In genomic region chr7:91169819-91170218, GRCh38 we compare ENCODE assay signal across 23 cellular contexts.
DNase-seq lines count a peak whose midpoint lies in the region; ATAC-seq, FAIRE-seq and TF ChIP-seq lines count a peak whose summit lies in the region.
"Had no signal": no experiment of that assay in that cellular context is flagged by ENCODE, and none has a peak within 500 bp of the region (broad histone marks: within the 10 kb centered on the region; RNA-seq: fewer than 3 reads in every experiment).

No MANE protein-coding gene starts in this region.

- TF ChIP-seq RAD21 in H1 (IDR thresholded peaks at IDR 0.05 in 1 of 2, conservative IDR thresholded peaks at IDR 0.05 in 1 of 2; ENCODE audit: low read depth in 2 of 2, low read length in 2 of 2), result no peak

- H3K4me3 ChIP-seq in H1 (ENCODE audit: extremely low read depth in 1 of 4, insufficient read depth in 2 of 4, low read depth in 3 of 4, low read length in 4 of 4), result no peak overlapping the region
- H3K4me3 ChIP-seq in spleen, result no peak overlapping the region
- H3K4me3 ChIP-seq: BLaER1, body of pancreas, heart right ventricle had no signal

- no peak overlapping the region for H2BK20ac ChIP-seq in H1 (ENCODE audit: low read length)

- H4K20me1 ChIP-seq in H1 (replicated peaks in 1 of 2; ENCODE audit: control insufficient read depth in 1 of 2, insufficient read depth in 2 of 2, low read length in 2 of 2), result peaks cover 0 to 1% of the 10 kb centered on the region in 2 experiments
- H4K20me1 ChIP-seq: BLaER1 had no signal

- peaks cover 0 to 3% (median 2%) of the 10 kb centered on the region in 4 experiments; a peak in 2 of 7 replicates for H3K4me1 ChIP-seq in H1 (replicated peaks in 1 of 4; ENCODE audit: control insufficient read depth in 3 of 4, insufficient read depth in 4 of 4, low read length in 3 of 4)
- peaks cover 0 to 12% (median 5%) of the 10 kb centered on the region in 6 donors for H3K4me1 ChIP-seq in spleen
- H3K4me1 ChIP-seq: body of pancreas had no signal

- H3K36me3 ChIP-seq in H1 (ENCODE audit: control insufficient read depth in 2 of 4, insufficient read depth in 4 of 4, low read length in 3 of 4) (no peaks in the 10 kb centered on the region), spleen (no peaks in the 10 kb centered on the region)
- H3K36me3 ChIP-seq: heart right ventricle had no signal

- no peak for TF ChIP-seq EP300 in H1 (IDR thresholded peaks at IDR 0.05; ENCODE audit: borderline replicate concordance in 1 of 2, low read depth in 2 of 2, low read length in 2 of 2)

- ATAC-seq in GM19328 (IDR thresholded peaks at IDR 0.05; ENCODE audit: unreplicated experiment), result no peak
- ATAC-seq: activated T-helper 17 cell treated with anti-CD3 and anti-CD28 coated beads, Interleukin-2, amount 50 U/mL, for 72 hours; body of pancreas; heart right ventricle; Right ventricle myocardium inferior had no signal

- H4K8ac ChIP-seq in H1 (ENCODE audit: extremely low read depth, insufficient read depth, low read length), result no peak overlapping the region

- FAIRE-seq in H1 (lab: Jason Lieb, UNC), result no peak
- FAIRE-seq: D721Med had no signal

- H3K79me1 ChIP-seq in H1 (ENCODE audit: low read depth, low read length), result no peaks in the 10 kb centered on the region

- intact Hi-C loops in spleen (cut with DNase I; ENCODE audit: low total_unique reads), result no loop called here

- no peak overlapping the region for H2BK5ac ChIP-seq in H1 (ENCODE audit: low read depth, low read length)

- H3K27ac ChIP-seq in H1 (ENCODE audit: low read depth, low read length) (no peak overlapping the region), spleen (no peak overlapping the region)
- H3K27ac ChIP-seq: BLaER1, body of pancreas, heart right ventricle had no signal

- H2BK12ac ChIP-seq in H1 (ENCODE audit: low read depth, low read length), result no peak overlapping the region

- H2BK120ac ChIP-seq in H1 (replicated peaks; ENCODE audit: low read depth, low read length), result no peak overlapping the region

- H4K91ac ChIP-seq in H1 (replicated peaks; ENCODE audit: insufficient read length, low read length), result no peak overlapping the region

- no peak for TF ChIP-seq CTCF in H1 (IDR thresholded peaks at IDR 0.05; ENCODE audit: control extremely low read depth in 1 of 3, insufficient read depth in 1 of 3, low read depth in 1 of 3, low read length in 3 of 3)
- TF ChIP-seq CTCF in spleen (IDR thresholded peaks at IDR 0.05 in 8 of 11, conservative IDR thresholded peaks at IDR 0.05 in 3 of 11), result no peak

- no peak overlapping the region for H3K56ac ChIP-seq in H1 (replicated peaks; ENCODE audit: insufficient read length, low read depth, low read length)

- WGBS in H1 (ENCODE audit: extremely low coverage in 1 of 2, insufficient coverage in 1 of 2, insufficient read length in 1 of 2, insufficient replicate concordance in 2 of 2, low coverage in 1 of 2, low lambda C conversion rate in 2 of 2, missing lambda C conversion rate in 1 of 2), 2 experiments, result 26% methylated on average over 5 of the region's 5 CpGs; no CpG with 5 or more reads in 1 of the 2 experiments
- WGBS in spleen, 5 donors, result 78 to 85% (median 82%) methylated on average over 5 of the region's 5 CpGs

- H2AK5ac ChIP-seq in H1 (ENCODE audit: low read depth, low read length), result no peak overlapping the region

- H3K4ac ChIP-seq in H1 (replicated peaks; ENCODE audit: insufficient read length, low read depth, low read length), result no peak overlapping the region

- H3K27me3 ChIP-seq in H1 (replicated peaks in 1 of 4; ENCODE audit: control insufficient read depth in 3 of 4, extremely low read depth in 1 of 4, insufficient read depth in 3 of 4, low read length in 3 of 4) (peaks cover 0 to 3% (median 1%) of the 10 kb centered on the region in 4 experiments; a peak in 3 of 7 replicates), spleen (replicated peaks in 1 of 7) (no peaks in the 10 kb centered on the region)
- H3K27me3 ChIP-seq: BLaER1, body of pancreas, heart right ventricle had no signal

- no peak overlapping the region for H2BK15ac ChIP-seq in H1 (ENCODE audit: low read length)

- H3K23me2 ChIP-seq in H1 (ENCODE audit: low read depth, low read length), result no peaks in the 10 kb centered on the region

- H3K79me2 ChIP-seq in H1 (ENCODE audit: control insufficient read depth in 1 of 2, insufficient read depth in 2 of 2, low read length in 2 of 2), result no peaks in the 10 kb centered on the region

- H3K18ac ChIP-seq in H1 (ENCODE audit: extremely low read depth, low read length), result no peak overlapping the region

- no peak overlapping the region for H3K14ac ChIP-seq in H1 (ENCODE audit: insufficient read length)

- POLR2A ChIA-PET in H1 (lab: Charles Lee; ENCODE audit: partially characterized antibody), result interaction anchor here (1.4 kb wide), 1 partner anchor 10 kb away, joined by 4 read pairs; no protein-coding TSS in a partner anchor

- H3K9ac ChIP-seq in H1 (replicated peaks in 1 of 4; ENCODE audit: extremely low read depth in 1 of 4, low read depth in 3 of 4, low read length in 3 of 4), result no peak overlapping the region
- H3K9ac ChIP-seq: BLaER1 had no signal

- TF ChIP-seq POLR2A in H1 (IDR thresholded peaks at IDR 0.05; ENCODE audit: control extremely low read depth in 1 of 2, low read depth in 2 of 2, low read length in 2 of 2) (no peak), spleen (IDR thresholded peaks at IDR 0.05) (no peak)

- no peak overlapping the region for H2AFZ ChIP-seq in H1 (ENCODE audit: low read length)

- H3K9me3 ChIP-seq in H1 (ENCODE audit: insufficient read depth in 2 of 2, low read depth in 1 of 2, low read length in 1 of 2) (peaks cover 3 to 8% of the 10 kb centered on the region in 2 experiments; a peak in 1 of 4 replicates), spleen (no peaks in the 10 kb centered on the region)
- H3K9me3 ChIP-seq: heart right ventricle had no signal

- CTCF ChIA-PET in H1 (lab: Charles Lee; ENCODE audit: partially characterized antibody), result interaction anchor here (0.7 kb wide), 1 partner anchor 99 kb away, joined by 3 read pairs; no protein-coding TSS in a partner anchor

- H3K4me2 ChIP-seq in H1 (ENCODE audit: insufficient read depth in 1 of 2, low read depth in 2 of 2, low read length in 2 of 2), result peak overlapping the region; percentile 7 to 20; a peak in 1 of 4 replicates
- H3K4me2 ChIP-seq: BLaER1 had no signal

- DNase-seq in NCI-H345 (lab: John Stamatoyannopoulos, UW) (peak; percentile 11), NCI-H345 treated with DMSO at 0.1 percent for 48 hours (lab: John Stamatoyannopoulos, UW; ENCODE audit: unreplicated experiment) (no peak), NCI-H2227 treated with DMSO at 0.1 percent for 48 hours (lab: John Stamatoyannopoulos, UW) (peak; percentile 75), H1 (ENCODE audit: low read depth in 1 of 2, low spot score in 2 of 2) (no peak), retina (peak; percentile 24), islet precursor cell (no peak), spleen (no peak)
- DNase-seq: 8988T; activated CD4-positive, alpha-beta T cell treated with anti-CD3 and anti-CD28 coated beads, Interleukin-2, amount 10 ng/mL, durations not matched to agents 24 days and 14 days; activated naive CD8-positive, alpha-beta T cell treated with anti-CD3 and anti-CD28 coated beads, Interleukin-2, amount 10 ng/mL, durations not matched to agents 7 days and 5 days; body of pancreas; cortex of kidney; heart right ventricle; HFFc6; NCI-H510A treated with DMSO at 0.1 percent for 48 hours; nucleus accumbens; stimulated activated CD4-positive, alpha-beta T cell treated with anti-CD3 and anti-CD28 coated beads, Interleukin-12 subunit alpha, Interleukin-12 subunit beta, amount 100 ng/mL, for 4 hours; stimulated activated CD8-positive, alpha-beta memory T cell treated with anti-CD3 and anti-CD28 coated beads, Interleukin-4, amount 100 ng/mL, for 48 hours had no signal

- no peak overlapping the region for H3K23ac ChIP-seq in H1 (ENCODE audit: insufficient read length)

- H4K5ac ChIP-seq in H1 (ENCODE audit: insufficient read length, low read depth, low read length), result no peak overlapping the region

TF ChIP-seq in H1, 55 proteins besides CTCF, POLR2A, EP300 and RAD21:
- TF ChIP-seq SP1 (IDR thresholded peaks at IDR 0.05; ENCODE audit: low read depth, low read length) (no peak), CBX5 (IDR thresholded peaks at IDR 0.05; ENCODE audit: low read depth, low read length) (no peak)

Comparison
In these comparisons a context has a peak if more than half of its experiments do, and no peak if none do; other contexts are left out.
1. DNase-seq: peak in NCI-H345 (single experiment), NCI-H2227 treated with DMSO at 0.1 percent for 48 hours (single experiment) and retina (single experiment); none in NCI-H345 treated with DMSO at 0.1 percent for 48 hours (single experiment), H1 (0 of 2), islet precursor cell (single experiment) and spleen (single experiment).